In the genomic region with DNA sequence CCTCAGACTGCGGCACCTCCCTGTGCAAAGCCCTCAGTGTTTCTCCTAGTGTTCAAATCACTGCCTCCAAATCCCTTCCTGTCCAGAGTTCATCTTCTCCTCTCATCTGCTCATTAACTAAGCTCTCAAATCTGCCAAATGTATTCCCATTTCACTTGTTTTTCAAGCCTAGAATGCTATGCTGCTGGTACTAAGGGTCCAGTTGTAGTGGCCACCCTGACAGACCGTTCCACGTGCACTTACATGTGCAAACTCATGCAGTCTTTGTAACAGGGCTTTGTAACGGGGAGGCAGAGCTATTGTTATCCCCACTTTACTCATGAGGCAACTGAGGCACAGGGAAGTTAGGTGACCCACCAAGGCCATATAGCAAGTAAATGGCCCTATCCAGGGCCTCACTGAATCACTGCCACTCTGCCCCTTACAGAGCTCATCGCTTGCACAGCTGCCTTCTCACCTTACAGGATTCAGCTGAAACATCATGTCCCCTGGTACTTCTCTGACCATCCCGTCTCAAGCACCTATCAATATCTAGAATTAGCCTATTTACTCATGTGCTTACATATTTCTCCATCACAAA, we compare ENCODE assay signal across 23 cellular contexts.
DNase-seq lines count a peak whose midpoint lies in the region; ATAC-seq, FAIRE-seq and TF ChIP-seq lines count a peak whose summit lies in the region.
"Had no signal": no experiment of that assay in that cellular context is flagged by ENCODE, and none has a peak within 500 bp of the region (broad histone marks: within the 10 kb centered on the region; RNA-seq: fewer than 3 reads in every experiment).

No MANE protein-coding gene starts in this region.

- H3K9me3 ChIP-seq in endodermal cell (ENCODE audit: control insufficient read depth, low read length), result no peaks in the 10 kb centered on the region
- no peaks in the 10 kb centered on the region for H3K9me3 ChIP-seq in MG63
- H3K9me3 ChIP-seq: A549 had no signal

- FAIRE-seq in urothelium cell line (lab: Jason Lieb, UNC), result peak; percentile 88
- FAIRE-seq: A549, GM12878 had no signal

- no peak overlapping the region for H3K27ac Mint-ChIP-seq in endodermal cell
- no peak overlapping the region for H3K27ac Mint-ChIP-seq in osteocyte (ENCODE audit: unreplicated experiment)
- H3K27ac Mint-ChIP-seq: CD4-positive, alpha-beta memory T cell; GM23338; H9 had no signal

- H3K4me3 ChIP-seq in endodermal cell (ENCODE audit: low read length) (no peak overlapping the region), MG63 (no peak overlapping the region)
- H3K4me3 ChIP-seq: A549, GM12878, GM23338 had no signal

- H3K4me3 Mint-ChIP-seq in endodermal cell, result no peak overlapping the region
- H3K4me3 Mint-ChIP-seq in osteocyte (ENCODE audit: unreplicated experiment), result no peak overlapping the region
- H3K4me3 Mint-ChIP-seq: CD4-positive, alpha-beta memory T cell; GM23338; H9 had no signal

- no peaks in the 10 kb centered on the region for H3K4me1 ChIP-seq in endodermal cell (ENCODE audit: control insufficient read depth, insufficient read depth, low read length)
- H3K4me1 ChIP-seq: A549 had no signal

- H3K27ac ChIP-seq in endodermal cell (ENCODE audit: low read depth, low read length), result no peak overlapping the region
- H3K27ac ChIP-seq: 22Rv1, A549 had no signal

- H3K27me3 ChIP-seq in endodermal cell (ENCODE audit: control insufficient read depth, insufficient read depth, low read length, poor library complexity, severe bottlenecking), result no peaks in the 10 kb centered on the region
- H3K27me3 ChIP-seq in MG63, result no peaks in the 10 kb centered on the region

- no peak for TF ChIP-seq CTCF in endodermal cell (conservative IDR thresholded peaks at IDR 0.05)
- TF ChIP-seq CTCF in osteocyte (IDR thresholded peaks at IDR 0.05), result no peak

- H3K9me3 Mint-ChIP-seq in endodermal cell (peaks cover 8% of the 10 kb centered on the region), osteocyte (ENCODE audit: unreplicated experiment) (peaks cover 4% of the 10 kb centered on the region)
- H3K9me3 Mint-ChIP-seq: H9 had no signal

- 90 to 93% methylated on average over 6 of the region's 6 CpGs for WGBS in endodermal cell (ENCODE audit: insufficient coverage in 1 of 2, insufficient read length in 1 of 2), 2 experiments

- no peak for ATAC-seq in GM18517 (IDR thresholded peaks at IDR 0.05; ENCODE audit: unreplicated experiment)
- ATAC-seq: A549, GM12878, GM23338, HCT116 had no signal

- H3K4me1 Mint-ChIP-seq in endodermal cell (no peaks in the 10 kb centered on the region), osteocyte (ENCODE audit: unreplicated experiment) (peaks cover 1% of the 10 kb centered on the region)
- H3K4me1 Mint-ChIP-seq: CD4-positive, alpha-beta memory T cell; GM23338; H9 had no signal

- H3K27me3 Mint-ChIP-seq in endodermal cell (ENCODE audit: insufficient read depth) (peaks cover 8% of the 10 kb centered on the region), osteocyte (ENCODE audit: unreplicated experiment) (peaks cover 47% of the 10 kb centered on the region)

- peak; percentile 60 for DNase-seq in DMS53 (lab: John Stamatoyannopoulos, UW)
- no peak for DNase-seq in DMS53 treated with DMSO at 0.1 percent for 48 hours (lab: John Stamatoyannopoulos, UW; ENCODE audit: unreplicated experiment)
- DNase-seq in endodermal cell, result peak; percentile 15
- DNase-seq in osteocyte (ENCODE audit: extremely low spot score, unreplicated experiment), result peak; percentile 30
- DNase-seq in urothelium cell line (ENCODE audit: low spot score), result no peak
- DNase-seq in MG63, result no peak
- no peak for DNase-seq in midbrain (lab: John Stamatoyannopoulos, UW)
- DNase-seq: ACHN; AML-193; C1 segment of cervical spinal cord; Calu3; CD4-positive, alpha-beta memory T cell; COR-L47; DMS79; EL; GDM1; H9 had no signal

- no peak overlapping the region for H3K9ac ChIP-seq in endodermal cell (ENCODE audit: extremely low read depth, low read length, poor library complexity, severe bottlenecking)

- H3K36me3 ChIP-seq in endodermal cell (ENCODE audit: control insufficient read depth, insufficient read depth, low read length), result no peaks in the 10 kb centered on the region
- no peaks in the 10 kb centered on the region for H3K36me3 ChIP-seq in MG63

- H3K36me3 Mint-ChIP-seq in endodermal cell (ENCODE audit: low read depth), result no peaks in the 10 kb centered on the region
- H3K36me3 Mint-ChIP-seq in osteocyte (ENCODE audit: unreplicated experiment), result no peaks in the 10 kb centered on the region
- H3K36me3 Mint-ChIP-seq: CD4-positive, alpha-beta memory T cell had no signal

Comparison
In these comparisons a context has a peak if more than half of its experiments do, and no peak if none do; other contexts are left out.
1. DNase-seq: peak in DMS53 (single experiment), endodermal cell (single experiment) and osteocyte (single experiment); none in DMS53 treated with DMSO at 0.1 percent for 48 hours (single experiment), urothelium cell line (single experiment), MG63 (single experiment) and midbrain (single experiment).